In genomic region chr11:96329855-96330510, GRCh38 we compare ENCODE assay signal across 16 cellular contexts. TPM values are rescaled to one million over a fixed set of nuclear protein-coding genes. Genes with fewer than 3 reads are reported as not detected.
DNase-seq lines count a peak whose midpoint lies in the region; ATAC-seq and TF ChIP-seq lines count a peak whose summit lies in the region.
"Had no signal": no experiment of that assay in that cellular context is flagged by ENCODE, and none has a peak within 500 bp of the region (broad histone marks: within the 10 kb centered on the region; RNA-seq: fewer than 3 reads in every experiment).

No MANE protein-coding gene starts in this region.

- H3K9me3 ChIP-seq in left lung = no peaks in the 10 kb centered on the region
- H3K9me3 ChIP-seq: right atrium auricular region had no signal

- CTCF ChIA-PET in activated CD4-positive, alpha-beta T cell treated with anti-CD3 and anti-CD28 coated beads for 36 hours (lab: Charles Lee) = interaction anchor here (0.9 to 2.4 kb wide), 3 partner anchors 10 to 71 kb away, joined by 4 to 11 read pairs (median 10); partner anchors contain the start of gene MAML2
- CTCF ChIA-PET in activated CD4-positive, alpha-beta memory T cell treated with anti-CD3 and anti-CD28 coated beads for 36 hours (lab: Charles Lee) = interaction anchor here (0.9 to 1.7 kb wide), 4 partner anchors 9 to 87 kb away, joined by 3 to 9 read pairs (median 7); partner anchors contain the start of gene MAML2

- peaks cover 44% of the 10 kb centered on the region for H3K36me3 Mint-ChIP-seq in activated CD4-positive, alpha-beta T cell treated with anti-CD3 and anti-CD28 coated beads for 36 hours (ENCODE audit: low read depth)
- H3K36me3 Mint-ChIP-seq in activated CD4-positive, alpha-beta memory T cell treated with anti-CD3 and anti-CD28 coated beads for 36 hours = peaks cover 21% of the 10 kb centered on the region

- H3K36me3 ChIP-seq in left lung = no peaks in the 10 kb centered on the region
- H3K36me3 ChIP-seq: right atrium auricular region had no signal

- intact Hi-C loops in activated CD4-positive, alpha-beta T cell treated with anti-CD3 and anti-CD28 coated beads for 36 hours (cut with DNase I, micrococcal nuclease) = loop anchor here (1.0 kb wide), 1 partner anchor 8 kb away; no protein-coding TSS in a partner anchor
- intact Hi-C loops in activated CD4-positive, alpha-beta memory T cell treated with anti-CD3 and anti-CD28 coated beads for 36 hours (cut with micrococcal nuclease) = loop anchor here (1.0 kb wide), 1 partner anchor 8 kb away; no protein-coding TSS in a partner anchor
- intact Hi-C loops in left lung (cut with DNase I) = no loop called here

- peak; percentile 5 for ATAC-seq in activated CD4-positive, alpha-beta T cell treated with anti-CD3 and anti-CD28 coated beads for 36 hours
- ATAC-seq in left lung (no peak), GM18873 (IDR thresholded peaks at IDR 0.05; ENCODE audit: low FRiP score, unreplicated experiment) (no peak)
- peak; percentile 15 for ATAC-seq in stimulated activated naive CD8-positive, alpha-beta T cell treated with anti-CD3 and anti-CD28 coated beads, Interleukin-15, amount 100 ng/mL, for 72 hours
- ATAC-seq: esophagus mucosa had no signal

- H3K4me3 Mint-ChIP-seq in activated CD4-positive, alpha-beta T cell treated with anti-CD3 and anti-CD28 coated beads for 36 hours = no peak overlapping the region
- H3K4me3 Mint-ChIP-seq in activated CD4-positive, alpha-beta memory T cell treated with anti-CD3 and anti-CD28 coated beads for 36 hours = no peak overlapping the region
- H3K4me3 Mint-ChIP-seq in stimulated activated naive CD8-positive, alpha-beta T cell treated with anti-CD3 and anti-CD28 coated beads, Interleukin-15, amount 100 ng/mL, for 72 hours = peak overlapping the region; percentile 57 to 59
- H3K4me3 Mint-ChIP-seq: activated naive CD4-positive, alpha-beta T cell treated with anti-CD3 and anti-CD28 coated beads, Interleukin-2, amount 10 ng/mL, durations not matched to agents 7 days and 5 days had no signal

- TF ChIP-seq CTCF in left lung (IDR thresholded peaks at IDR 0.05) = no peak

- DNase-seq in activated CD4-positive, alpha-beta T cell treated with anti-CD3 and anti-CD28 coated beads for 36 hours = no peak
- no peak for DNase-seq in activated CD4-positive, alpha-beta T cell treated with anti-CD3 and anti-CD28 coated beads for 48 hours
- no peak for DNase-seq in activated CD4-positive, alpha-beta memory T cell treated with anti-CD3 and anti-CD28 coated beads for 36 hours
- DNase-seq in left lung (no peak), NCI-H146 treated with DMSO at 0.1 percent for 48 hours (lab: John Stamatoyannopoulos, UW; ENCODE audit: unreplicated experiment) (no peak), middle frontal gyrus (ENCODE audit: extremely low spot score, low spot score) (no peak)
- DNase-seq in stimulated activated naive CD8-positive, alpha-beta T cell treated with anti-CD3 and anti-CD28 coated beads, Interleukin-15, amount 100 ng/mL, for 72 hours = no peak
- DNase-seq: activated CD4-positive, alpha-beta T cell treated with anti-CD3 and anti-CD28 coated beads, Interleukin-2, amount 50 U/mL, for 4 hours; activated naive CD4-positive, alpha-beta T cell treated with anti-CD3 and anti-CD28 coated beads, Interleukin-2, amount 10 ng/mL, durations not matched to agents 7 days and 5 days; head of caudate nucleus; KG1; NCI-H1694; NCI-H524 had no signal

- peak overlapping the region; percentile 85 for H3K27ac Mint-ChIP-seq in activated CD4-positive, alpha-beta T cell treated with anti-CD3 and anti-CD28 coated beads for 36 hours
- H3K27ac Mint-ChIP-seq in activated CD4-positive, alpha-beta memory T cell treated with anti-CD3 and anti-CD28 coated beads for 36 hours = peak overlapping the region; percentile 82
- peak overlapping the region in 1 of 2 donors; percentile 66 for H3K27ac Mint-ChIP-seq in stimulated activated naive CD8-positive, alpha-beta T cell treated with anti-CD3 and anti-CD28 coated beads, Interleukin-15, amount 100 ng/mL, for 72 hours

- H3K27me3 ChIP-seq in left lung = no peaks in the 10 kb centered on the region
- H3K27me3 ChIP-seq: right atrium auricular region had no signal

- peaks cover 1% of the 10 kb centered on the region for H3K9me3 Mint-ChIP-seq in activated CD4-positive, alpha-beta T cell treated with anti-CD3 and anti-CD28 coated beads for 36 hours (ENCODE audit: low read depth)
- H3K9me3 Mint-ChIP-seq in activated CD4-positive, alpha-beta memory T cell treated with anti-CD3 and anti-CD28 coated beads for 36 hours = no peaks in the 10 kb centered on the region
- H3K9me3 Mint-ChIP-seq in stimulated activated naive CD8-positive, alpha-beta T cell treated with anti-CD3 and anti-CD28 coated beads, Interleukin-15, amount 100 ng/mL, for 72 hours = no peaks in the 10 kb centered on the region
- H3K9me3 Mint-ChIP-seq: activated naive CD4-positive, alpha-beta T cell treated with anti-CD3 and anti-CD28 coated beads, Interleukin-2, amount 10 ng/mL, durations not matched to agents 7 days and 5 days had no signal

- H3K27ac ChIP-seq in left lung = peak overlapping the region; percentile 24 to 65
- H3K27ac ChIP-seq: right atrium auricular region had no signal

- no peak overlapping the region for H3K4me3 ChIP-seq in left lung
- H3K4me3 ChIP-seq: right atrium auricular region had no signal

- H3K4me1 ChIP-seq in left lung = peaks cover 45 to 78% of the 10 kb centered on the region in 2 donors

- H3K4me1 Mint-ChIP-seq in activated CD4-positive, alpha-beta T cell treated with anti-CD3 and anti-CD28 coated beads for 36 hours = peaks cover 83% of the 10 kb centered on the region
- H3K4me1 Mint-ChIP-seq in activated CD4-positive, alpha-beta memory T cell treated with anti-CD3 and anti-CD28 coated beads for 36 hours (ENCODE audit: low read depth) = peaks cover 80% of the 10 kb centered on the region
- H3K4me1 Mint-ChIP-seq in stimulated activated naive CD8-positive, alpha-beta T cell treated with anti-CD3 and anti-CD28 coated beads, Interleukin-15, amount 100 ng/mL, for 72 hours = peaks cover 91% of the 10 kb centered on the region

- POLR2A ChIA-PET in activated CD4-positive, alpha-beta T cell treated with anti-CD3 and anti-CD28 coated beads for 36 hours (lab: Charles Lee) = no interaction called here
- POLR2A ChIA-PET in activated CD4-positive, alpha-beta memory T cell treated with anti-CD3 and anti-CD28 coated beads for 36 hours (lab: Charles Lee) = interaction anchor here (0.6 to 1.5 kb wide), 2 partner anchors 9 to 271 kb away, joined by 3 to 5 read pairs; no protein-coding TSS in a partner anchor

- no peaks in the 10 kb centered on the region for H3K27me3 Mint-ChIP-seq in activated CD4-positive, alpha-beta T cell treated with anti-CD3 and anti-CD28 coated beads for 36 hours
- no peaks in the 10 kb centered on the region for H3K27me3 Mint-ChIP-seq in activated CD4-positive, alpha-beta memory T cell treated with anti-CD3 and anti-CD28 coated beads for 36 hours
- H3K27me3 Mint-ChIP-seq in stimulated activated naive CD8-positive, alpha-beta T cell treated with anti-CD3 and anti-CD28 coated beads, Interleukin-15, amount 100 ng/mL, for 72 hours = no peaks in the 10 kb centered on the region
- H3K27me3 Mint-ChIP-seq: activated naive CD4-positive, alpha-beta T cell treated with anti-CD3 and anti-CD28 coated beads, Interleukin-2, amount 10 ng/mL, durations not matched to agents 7 days and 5 days had no signal

RNA-seq across cellular contexts. Expression of gene MAML2, which starts 13.0 kb away (rescaled TPM):
- 10 to 100 TPM; 23.9 to 37.1 TPM for total RNA-seq in activated CD4-positive, alpha-beta T cell treated with anti-CD3 and anti-CD28 coated beads for 36 hours
- 10 to 100 TPM; 24.2 TPM for total RNA-seq in activated CD4-positive, alpha-beta memory T cell treated with anti-CD3 and anti-CD28 coated beads for 36 hours
- 10 to 100 TPM; 18.7 to 24.7 TPM for total RNA-seq in left lung

RNA-seq across cellular contexts. Expression of gene CCDC82, which starts 59.7 kb away (rescaled TPM):
- total RNA-seq in activated CD4-positive, alpha-beta T cell treated with anti-CD3 and anti-CD28 coated beads for 36 hours = 10 to 100 TPM; 32.1 to 38.3 TPM
- total RNA-seq in activated CD4-positive, alpha-beta memory T cell treated with anti-CD3 and anti-CD28 coated beads for 36 hours = 10 to 100 TPM; 30.6 to 35.3 TPM
- 10 to 100 TPM; 18.1 to 27.7 TPM for total RNA-seq in left lung

RNA-seq across cellular contexts. Expression of gene JRKL, which starts 59.8 kb away (rescaled TPM):
- total RNA-seq in activated CD4-positive, alpha-beta T cell treated with anti-CD3 and anti-CD28 coated beads for 36 hours = 10 to 100 TPM; 12.9 to 15.7 TPM
- 10 to 100 TPM; 13.7 to 15.4 TPM for total RNA-seq in activated CD4-positive, alpha-beta memory T cell treated with anti-CD3 and anti-CD28 coated beads for 36 hours
- total RNA-seq in left lung = 10 to 100 TPM; 10.4 to 13.0 TPM

Comparison
In these comparisons a context has a peak if more than half of its experiments do, and no peak if none do; other contexts are left out.
1. ATAC-seq: peak in activated CD4-positive, alpha-beta T cell treated with anti-CD3 and anti-CD28 coated beads for 36 hours (single experiment) and stimulated activated naive CD8-positive, alpha-beta T cell treated with anti-CD3 and anti-CD28 coated beads, Interleukin-15, amount 100 ng/mL, for 72 hours (single experiment); none in left lung (single experiment) and GM18873 (single experiment).
2. H3K4me3 Mint-ChIP-seq: peak in stimulated activated naive CD8-positive, alpha-beta T cell treated with anti-CD3 and anti-CD28 coated beads, Interleukin-15, amount 100 ng/mL, for 72 hours (2 of 2); none in activated CD4-positive, alpha-beta T cell treated with anti-CD3 and anti-CD28 coated beads for 36 hours (single experiment) and activated CD4-positive, alpha-beta memory T cell treated with anti-CD3 and anti-CD28 coated beads for 36 hours (single experiment).
3. intact Hi-C loops: an anchor here in activated CD4-positive, alpha-beta T cell treated with anti-CD3 and anti-CD28 coated beads for 36 hours (1.0 kb wide) and activated CD4-positive, alpha-beta memory T cell treated with anti-CD3 and anti-CD28 coated beads for 36 hours (1.0 kb wide); none called in left lung.